ENCODE assay signal across 8 cellular contexts in the genomic region with DNA sequence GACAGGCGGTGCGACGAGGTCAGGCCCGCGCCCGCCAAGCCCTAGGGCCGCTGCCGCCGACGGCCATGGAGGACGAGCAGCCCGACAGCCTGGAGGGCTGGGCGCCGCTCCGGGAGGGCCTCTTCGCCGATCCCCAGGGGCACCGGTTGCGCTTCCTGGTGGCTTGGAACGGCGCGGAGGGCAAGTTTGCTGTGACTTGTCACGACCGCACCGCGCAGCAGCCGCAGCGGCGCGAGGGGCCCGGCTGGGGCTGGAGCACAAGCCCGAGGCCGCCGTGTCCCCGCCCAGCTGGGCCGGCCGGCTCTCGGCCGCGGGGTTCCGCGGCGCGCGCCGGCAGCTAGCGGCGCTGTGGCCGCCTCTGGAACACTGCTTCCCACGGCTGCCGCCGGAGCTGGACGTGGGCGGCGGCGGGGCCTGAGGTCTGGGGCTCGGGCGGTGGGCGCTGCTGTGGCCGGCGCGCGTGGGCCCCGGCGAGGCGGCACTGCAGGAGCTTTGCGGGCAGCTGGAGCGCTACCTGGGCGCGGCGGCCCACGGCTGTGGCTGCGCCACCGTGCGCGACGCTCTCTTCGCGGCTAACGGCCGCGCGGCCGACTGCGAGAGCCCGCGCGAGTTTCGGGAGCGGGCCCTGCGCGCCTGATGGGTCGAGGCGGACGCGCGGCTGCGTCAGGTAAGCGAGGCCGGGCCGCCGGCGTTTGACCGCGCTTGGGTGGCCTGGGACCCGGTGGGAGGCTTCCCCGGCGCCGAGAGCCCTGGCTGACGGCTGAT.
A peak's percentile ranks its signal among the peaks of the same experiment; 100 is the strongest.
DNase-seq lines count a peak whose midpoint lies in the region; ATAC-seq and TF ChIP-seq lines count a peak whose summit lies in the region.
"Not testable (repeated sequence)": the region's sequence is repeated elsewhere in the genome, so short reads cannot be mapped to it uniquely, and the experiment has no call there.

No MANE protein-coding gene starts in this region.

- intact Hi-C loops in sigmoid colon (cut with DNase I), result loop anchor here (5.0 kb wide), 1 partner anchor 173 kb away; a partner anchor contains a TSS

- TF ChIP-seq EP300 in sigmoid colon (IDR thresholded peaks at IDR 0.05), result not testable (repeated sequence)

- not testable (repeated sequence) for H3K36me3 ChIP-seq in duodenal mucosa (ENCODE audit: control insufficient read depth in 1 of 2, insufficient read depth in 2 of 2, low read length in 2 of 2); kidney epithelial cell (ENCODE audit: control insufficient read depth, insufficient read depth, low read length); sigmoid colon

- H3K27me3 ChIP-seq in duodenal mucosa (ENCODE audit: control insufficient read depth in 1 of 2, insufficient read depth in 2 of 2, low read length in 2 of 2); kidney epithelial cell (ENCODE audit: control insufficient read depth, insufficient read depth, low read length); sigmoid colon: not testable (repeated sequence)

- peak overlapping the region; percentile 20 for H3K27ac ChIP-seq in duodenal mucosa (ENCODE audit: low read depth, low read length)
- peak overlapping the region; percentile 88 to 96 (median 90) for H3K27ac ChIP-seq in sigmoid colon

- CTCF ChIA-PET in activated CD8-positive, alpha-beta memory T cell treated with anti-CD3 and anti-CD28 coated beads, Interleukin-2, amount 10 ng/mL, durations not matched to agents 7 days and 5 days (lab: Charles Lee), result not testable (repeated sequence)

- H3K27ac Mint-ChIP-seq in activated CD8-positive, alpha-beta memory T cell treated with anti-CD3 and anti-CD28 coated beads, Interleukin-2, amount 10 ng/mL, durations not matched to agents 7 days and 5 days, result not testable (repeated sequence)

- not testable (repeated sequence) for H3K36me3 Mint-ChIP-seq in activated CD8-positive, alpha-beta memory T cell treated with anti-CD3 and anti-CD28 coated beads, Interleukin-2, amount 10 ng/mL, durations not matched to agents 7 days and 5 days

- TF ChIP-seq CTCF in kidney epithelial cell (IDR thresholded peaks at IDR 0.05; ENCODE audit: insufficient read depth, low read length, poor library complexity, severe bottlenecking); sigmoid colon (IDR thresholded peaks at IDR 0.05): not testable (repeated sequence)

- not testable (repeated sequence) for H3K9ac ChIP-seq in duodenal mucosa (ENCODE audit: low read depth in 1 of 2, low read length in 2 of 2)

- H3K9me3 ChIP-seq in duodenal mucosa (ENCODE audit: control insufficient read depth in 1 of 2, low read length in 2 of 2); sigmoid colon: not testable (repeated sequence)

- 0 to 1% methylated on average over 103 to 104 of the region's 110 CpGs for WGBS in sigmoid colon, 2 donors

- H3K4me3 Mint-ChIP-seq in activated CD8-positive, alpha-beta memory T cell treated with anti-CD3 and anti-CD28 coated beads, Interleukin-2, amount 10 ng/mL, durations not matched to agents 7 days and 5 days, result peak overlapping the region; percentile 12

- H3K4me1 Mint-ChIP-seq in activated CD8-positive, alpha-beta memory T cell treated with anti-CD3 and anti-CD28 coated beads, Interleukin-2, amount 10 ng/mL, durations not matched to agents 7 days and 5 days, result not testable (repeated sequence)

- ATAC-seq in GM18867 (IDR thresholded peaks at IDR 0.05; ENCODE audit: unreplicated experiment) (peak; percentile 80), HG02870 (IDR thresholded peaks at IDR 0.05; ENCODE audit: unreplicated experiment) (peak; percentile 58)
- peak; percentile 73 for ATAC-seq in activated CD8-positive, alpha-beta memory T cell treated with anti-CD3 and anti-CD28 coated beads, Interleukin-2, amount 10 ng/mL, durations not matched to agents 7 days and 5 days

- not testable (repeated sequence) for H3K9me3 Mint-ChIP-seq in activated CD8-positive, alpha-beta memory T cell treated with anti-CD3 and anti-CD28 coated beads, Interleukin-2, amount 10 ng/mL, durations not matched to agents 7 days and 5 days (ENCODE audit: low read depth)

- in situ Hi-C loops in ACHN (cut with HindIII; ENCODE audit: low pct_ligation_motif_present, low pct_unique_long_range_greater_than_20kb, low sequenced_read_pairs), result not testable (repeated sequence)

- H3K4me1 ChIP-seq in duodenal mucosa (ENCODE audit: control insufficient read depth in 1 of 2, insufficient read depth in 2 of 2, low read length in 2 of 2); sigmoid colon: not testable (repeated sequence)

- peak overlapping the region in 1 of 2 donors; percentile 16 for H3K4me3 ChIP-seq in duodenal mucosa (ENCODE audit: low read depth in 1 of 2, low read length in 2 of 2)
- H3K4me3 ChIP-seq in kidney epithelial cell (ENCODE audit: low read depth, low read length), result peak overlapping the region; percentile 43
- peak overlapping the region; percentile 38 to 71 (median 60) for H3K4me3 ChIP-seq in sigmoid colon

- peaks cover 24% of the 10 kb centered on the region for H3K27me3 Mint-ChIP-seq in activated CD8-positive, alpha-beta memory T cell treated with anti-CD3 and anti-CD28 coated beads, Interleukin-2, amount 10 ng/mL, durations not matched to agents 7 days and 5 days

- DNase-seq in ACHN (peak; percentile 17), NCI-H226 (peak; percentile 1), sigmoid colon (peak; percentile 68)
- DNase-seq in activated CD8-positive, alpha-beta memory T cell treated with anti-CD3 and anti-CD28 coated beads, Interleukin-2, amount 10 ng/mL, durations not matched to agents 7 days and 5 days; kidney epithelial cell (ENCODE audit: low read depth): not testable (repeated sequence)

- TF ChIP-seq POLR2A in sigmoid colon (IDR thresholded peaks at IDR 0.05), result not testable (repeated sequence)
